1 cellular context compared by ENCODE assay signal in the genomic region with DNA sequence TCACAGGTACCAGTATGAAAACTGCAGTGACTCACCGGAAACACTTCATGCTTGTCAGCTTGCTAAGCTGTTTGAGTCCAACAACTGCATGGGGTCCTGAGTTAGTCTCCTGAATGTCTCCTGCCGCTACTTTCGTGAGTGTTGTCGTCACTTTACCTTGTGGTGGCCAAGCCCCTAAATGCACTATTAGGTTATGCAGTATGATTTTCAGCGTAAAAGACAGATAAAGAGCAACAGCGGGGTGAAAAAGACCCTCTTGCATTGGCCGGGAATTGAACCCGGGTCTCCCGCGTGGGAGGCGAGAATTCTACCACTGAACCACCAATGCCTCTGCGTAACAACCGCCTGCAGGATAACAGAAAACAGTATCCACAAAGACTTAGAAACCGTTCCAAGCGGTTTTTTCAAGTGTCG.
TF ChIP-seq lines count a peak whose summit lies in the region.
"Not testable (repeated sequence)": the region's sequence is repeated elsewhere in the genome, so short reads cannot be mapped to it uniquely, and the experiment has no call there.

No MANE protein-coding gene starts in this region.

TF ChIP-seq in HepG2, 621 proteins besides CTCF, POLR2A, EP300 and RAD21 (continued from another document and continues in another):
- TF ChIP-seq, protein P1, sequence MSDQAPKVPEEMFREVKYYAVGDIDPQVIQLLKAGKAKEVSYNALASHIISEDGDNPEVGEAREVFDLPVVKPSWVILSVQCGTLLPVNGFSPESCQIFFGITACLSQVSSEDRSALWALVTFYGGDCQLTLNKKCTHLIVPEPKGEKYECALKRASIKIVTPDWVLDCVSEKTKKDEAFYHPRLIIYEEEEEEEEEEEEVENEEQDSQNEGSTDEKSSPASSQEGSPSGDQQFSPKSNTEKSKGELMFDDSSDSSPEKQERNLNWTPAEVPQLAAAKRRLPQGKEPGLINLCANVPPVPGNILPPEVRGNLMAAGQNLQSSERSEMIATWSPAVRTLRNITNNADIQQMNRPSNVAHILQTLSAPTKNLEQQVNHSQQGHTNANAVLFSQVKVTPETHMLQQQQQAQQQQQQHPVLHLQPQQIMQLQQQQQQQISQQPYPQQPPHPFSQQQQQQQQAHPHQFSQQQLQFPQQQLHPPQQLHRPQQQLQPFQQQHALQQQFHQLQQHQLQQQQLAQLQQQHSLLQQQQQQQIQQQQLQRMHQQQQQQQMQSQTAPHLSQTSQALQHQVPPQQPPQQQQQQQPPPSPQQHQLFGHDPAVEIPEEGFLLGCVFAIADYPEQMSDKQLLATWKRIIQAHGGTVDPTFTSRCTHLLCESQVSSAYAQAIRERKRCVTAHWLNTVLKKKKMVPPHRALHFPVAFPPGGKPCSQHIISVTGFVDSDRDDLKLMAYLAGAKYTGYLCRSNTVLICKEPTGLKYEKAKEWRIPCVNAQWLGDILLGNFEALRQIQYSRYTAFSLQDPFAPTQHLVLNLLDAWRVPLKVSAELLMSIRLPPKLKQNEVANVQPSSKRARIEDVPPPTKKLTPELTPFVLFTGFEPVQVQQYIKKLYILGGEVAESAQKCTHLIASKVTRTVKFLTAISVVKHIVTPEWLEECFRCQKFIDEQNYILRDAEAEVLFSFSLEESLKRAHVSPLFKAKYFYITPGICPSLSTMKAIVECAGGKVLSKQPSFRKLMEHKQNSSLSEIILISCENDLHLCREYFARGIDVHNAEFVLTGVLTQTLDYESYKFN (CRISPR knock-in tag; conservative IDR thresholded peaks at IDR 0.05) = 0 out of 2 replicates have a peak, but pooled peaks have one; percentile 18
- TF ChIP-seq, protein P2, sequence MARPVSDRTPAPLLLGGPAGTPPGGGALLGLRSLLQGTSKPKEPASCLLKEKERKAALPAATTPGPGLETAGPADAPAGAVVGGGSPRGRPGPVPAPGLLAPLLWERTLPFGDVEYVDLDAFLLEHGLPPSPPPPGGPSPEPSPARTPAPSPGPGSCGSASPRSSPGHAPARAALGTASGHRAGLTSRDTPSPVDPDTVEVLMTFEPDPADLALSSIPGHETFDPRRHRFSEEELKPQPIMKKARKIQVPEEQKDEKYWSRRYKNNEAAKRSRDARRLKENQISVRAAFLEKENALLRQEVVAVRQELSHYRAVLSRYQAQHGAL (CRISPR knock-in tag; IDR thresholded peaks at IDR 0.05; ENCODE audit: not compliant biosample characterization) = peak; percentile 48
- TF ChIP-seq ZNF644 (CRISPR knock-in tag; IDR thresholded peaks at IDR 0.05; ENCODE audit: low read depth) (0 out of 2 replicates have a peak, but pooled peaks have one; percentile 25), YEATS4 (CRISPR knock-in tag; IDR thresholded peaks at IDR 0.05; ENCODE audit: borderline replicate concordance) (peak; percentile 47; the same call in 1 of the 2 replicates), TGIF2 (CRISPR knock-in tag; IDR thresholded peaks at IDR 0.05) (0 out of 2 replicates have a peak, but pooled peaks have one; percentile 30), IRF2 (CRISPR knock-in tag; IDR thresholded peaks at IDR 0.05) (peak; percentile 61; the same call in 1 of the 2 replicates), GABPA (CRISPR knock-in tag; IDR thresholded peaks at IDR 0.05; ENCODE audit: low read depth) (peak; percentile 43), RCOR2 (CRISPR knock-in tag; IDR thresholded peaks at IDR 0.05) (peak; percentile 54; the same call in 1 of the 2 replicates), TARDBP (CRISPR knock-in tag; IDR thresholded peaks at IDR 0.05) (peak; percentile 43; the same call in 1 of the 2 replicates), ZFP36 (IDR thresholded peaks at IDR 0.05; ENCODE audit: borderline replicate concordance, low read depth, low read length, partially characterized antibody) (peak; percentile 16), PRDM10 (CRISPR knock-in tag; IDR thresholded peaks at IDR 0.05; ENCODE audit: low read depth) (peak; percentile 26; the same call in 1 of the 2 replicates), GATAD2A (CRISPR knock-in tag; IDR thresholded peaks at IDR 0.05) (peak; percentile 88), ZNF629 (CRISPR knock-in tag; conservative IDR thresholded peaks at IDR 0.05) (peak; percentile 60; the same call in 1 of the 2 replicates), YEATS2 (CRISPR knock-in tag; IDR thresholded peaks at IDR 0.05; ENCODE audit: borderline replicate concordance) (peak; percentile 62; the same call in 1 of the 2 replicates), BCL6 (CRISPR knock-in tag; IDR thresholded peaks at IDR 0.05) (peak; percentile 26; the same call in 1 of the 2 replicates), ZFP36L1 (CRISPR knock-in tag; IDR thresholded peaks at IDR 0.05) (0 out of 2 replicates have a peak, but pooled peaks have one; percentile 32), ZNF160 (CRISPR knock-in tag; IDR thresholded peaks at IDR 0.05) (0 out of 2 replicates have a peak, but pooled peaks have one; percentile 27), ISL2 (CRISPR knock-in tag; IDR thresholded peaks at IDR 0.05) (peak; percentile 64; the same call in 1 of the 2 replicates), RFXANK (CRISPR knock-in tag; IDR thresholded peaks at IDR 0.05) (0 out of 2 replicates have a peak, but pooled peaks have one; percentile 67), HBP1 (CRISPR knock-in tag; IDR thresholded peaks at IDR 0.05; ENCODE audit: low read depth) (peak; percentile 54; the same call in 1 of the 2 replicates), ZEB1 (IDR thresholded peaks at IDR 0.05; ENCODE audit: insufficient replicate concordance, low read depth) (peak; percentile 36), ELF1 (CRISPR knock-in tag; IDR thresholded peaks at IDR 0.05) (peak; percentile 38; the same call in 1 of the 2 replicates), ZNF205 (CRISPR knock-in tag; IDR thresholded peaks at IDR 0.05) (peak; percentile 88), KDM1A (CRISPR knock-in tag; IDR thresholded peaks at IDR 0.05) (peak; percentile 79), TP53 (CRISPR knock-in tag; conservative IDR thresholded peaks at IDR 0.05) (0 out of 2 replicates have a peak, but pooled peaks have one; percentile 59), CEBPG (CRISPR knock-in tag; IDR thresholded peaks at IDR 0.05) (peak; percentile 58; the same call in 1 of the 2 replicates), SKI (IDR thresholded peaks at IDR 0.05; ENCODE audit: partially characterized antibody) (peak; percentile 28), ZSCAN9 (CRISPR knock-in tag; IDR thresholded peaks at IDR 0.05; ENCODE audit: borderline replicate concordance) (peak; percentile 61; the same call in 1 of the 2 replicates), TOE1 (CRISPR knock-in tag; IDR thresholded peaks at IDR 0.05) (peak; percentile 78), MIER2 (CRISPR knock-in tag; IDR thresholded peaks at IDR 0.05) (0 out of 2 replicates have a peak, but pooled peaks have one; percentile 65), ARHGAP35 (CRISPR knock-in tag; IDR thresholded peaks at IDR 0.05; ENCODE audit: borderline replicate concordance) (peak; percentile 30; the same call in 1 of the 2 replicates)
- TF ChIP-seq, protein P3, sequence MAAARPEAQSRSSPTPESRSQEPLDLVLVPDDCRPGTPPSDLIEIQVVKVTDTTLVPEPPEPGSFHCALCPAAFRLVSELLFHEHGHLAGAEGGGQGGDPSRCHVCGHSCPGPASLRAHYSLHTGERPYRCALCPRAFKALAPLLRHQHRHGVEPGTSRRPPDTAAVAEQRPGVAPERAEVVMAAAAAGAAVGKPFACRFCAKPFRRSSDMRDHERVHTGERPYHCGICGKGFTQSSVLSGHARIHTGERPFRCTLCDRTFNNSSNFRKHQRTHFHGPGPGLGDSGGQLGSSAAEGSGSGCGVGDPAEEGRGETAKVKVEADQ (CRISPR knock-in tag; IDR thresholded peaks at IDR 0.05; ENCODE audit: borderline replicate concordance) = 0 out of 2 replicates have a peak, but pooled peaks have one; percentile 67
- TF ChIP-seq, protein P4, sequence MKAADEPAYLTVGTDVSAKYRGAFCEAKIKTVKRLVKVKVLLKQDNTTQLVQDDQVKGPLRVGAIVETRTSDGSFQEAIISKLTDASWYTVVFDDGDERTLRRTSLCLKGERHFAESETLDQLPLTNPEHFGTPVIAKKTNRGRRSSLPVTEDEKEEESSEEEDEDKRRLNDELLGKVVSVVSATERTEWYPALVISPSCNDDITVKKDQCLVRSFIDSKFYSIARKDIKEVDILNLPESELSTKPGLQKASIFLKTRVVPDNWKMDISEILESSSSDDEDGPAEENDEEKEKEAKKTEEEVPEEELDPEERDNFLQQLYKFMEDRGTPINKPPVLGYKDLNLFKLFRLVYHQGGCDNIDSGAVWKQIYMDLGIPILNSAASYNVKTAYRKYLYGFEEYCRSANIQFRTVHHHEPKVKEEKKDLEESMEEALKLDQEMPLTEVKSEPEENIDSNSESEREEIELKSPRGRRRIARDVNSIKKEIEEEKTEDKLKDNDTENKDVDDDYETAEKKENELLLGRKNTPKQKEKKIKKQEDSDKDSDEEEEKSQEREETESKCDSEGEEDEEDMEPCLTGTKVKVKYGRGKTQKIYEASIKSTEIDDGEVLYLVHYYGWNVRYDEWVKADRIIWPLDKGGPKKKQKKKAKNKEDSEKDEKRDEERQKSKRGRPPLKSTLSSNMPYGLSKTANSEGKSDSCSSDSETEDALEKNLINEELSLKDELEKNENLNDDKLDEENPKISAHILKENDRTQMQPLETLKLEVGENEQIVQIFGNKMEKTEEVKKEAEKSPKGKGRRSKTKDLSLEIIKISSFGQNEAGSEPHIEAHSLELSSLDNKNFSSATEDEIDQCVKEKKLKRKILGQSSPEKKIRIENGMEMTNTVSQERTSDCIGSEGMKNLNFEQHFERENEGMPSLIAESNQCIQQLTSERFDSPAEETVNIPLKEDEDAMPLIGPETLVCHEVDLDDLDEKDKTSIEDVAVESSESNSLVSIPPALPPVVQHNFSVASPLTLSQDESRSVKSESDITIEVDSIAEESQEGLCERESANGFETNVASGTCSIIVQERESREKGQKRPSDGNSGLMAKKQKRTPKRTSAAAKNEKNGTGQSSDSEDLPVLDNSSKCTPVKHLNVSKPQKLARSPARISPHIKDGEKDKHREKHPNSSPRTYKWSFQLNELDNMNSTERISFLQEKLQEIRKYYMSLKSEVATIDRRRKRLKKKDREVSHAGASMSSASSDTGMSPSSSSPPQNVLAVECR (CRISPR knock-in tag; IDR thresholded peaks at IDR 0.05; ENCODE audit: borderline replicate concordance) = peak; percentile 27; the same call in 1 of the 2 replicates
- TF ChIP-seq GABPA (IDR thresholded peaks at IDR 0.05; ENCODE audit: low read depth, low read length) = not testable (repeated sequence)
- TF ChIP-seq, protein P5, sequence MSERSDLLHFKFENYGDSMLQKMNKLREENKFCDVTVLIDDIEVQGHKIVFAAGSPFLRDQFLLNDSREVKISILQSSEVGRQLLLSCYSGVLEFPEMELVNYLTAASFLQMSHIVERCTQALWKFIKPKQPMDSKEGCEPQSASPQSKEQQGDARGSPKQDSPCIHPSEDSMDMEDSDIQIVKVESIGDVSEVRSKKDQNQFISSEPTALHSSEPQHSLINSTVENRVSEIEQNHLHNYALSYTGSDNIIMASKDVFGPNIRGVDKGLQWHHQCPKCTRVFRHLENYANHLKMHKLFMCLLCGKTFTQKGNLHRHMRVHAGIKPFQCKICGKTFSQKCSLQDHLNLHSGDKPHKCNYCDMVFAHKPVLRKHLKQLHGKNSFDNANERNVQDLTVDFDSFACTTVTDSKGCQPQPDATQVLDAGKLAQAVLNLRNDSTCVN (CRISPR knock-in tag; IDR thresholded peaks at IDR 0.05; ENCODE audit: borderline replicate concordance) = peak; percentile 72; the same call in 1 of the 2 replicates
- TF ChIP-seq, protein P6, sequence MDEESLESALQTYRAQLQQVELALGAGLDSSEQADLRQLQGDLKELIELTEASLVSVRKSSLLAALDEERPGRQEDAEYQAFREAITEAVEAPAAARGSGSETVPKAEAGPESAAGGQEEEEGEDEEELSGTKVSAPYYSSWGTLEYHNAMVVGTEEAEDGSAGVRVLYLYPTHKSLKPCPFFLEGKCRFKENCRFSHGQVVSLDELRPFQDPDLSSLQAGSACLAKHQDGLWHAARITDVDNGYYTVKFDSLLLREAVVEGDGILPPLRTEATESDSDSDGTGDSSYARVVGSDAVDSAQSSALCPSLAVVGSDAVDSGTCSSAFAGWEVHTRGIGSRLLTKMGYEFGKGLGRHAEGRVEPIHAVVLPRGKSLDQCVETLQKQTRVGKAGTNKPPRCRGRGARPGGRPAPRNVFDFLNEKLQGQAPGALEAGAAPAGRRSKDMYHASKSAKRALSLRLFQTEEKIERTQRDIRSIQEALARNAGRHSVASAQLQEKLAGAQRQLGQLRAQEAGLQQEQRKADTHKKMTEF (CRISPR knock-in tag; IDR thresholded peaks at IDR 0.05) = peak; percentile 83
- TF ChIP-seq, protein P7, sequence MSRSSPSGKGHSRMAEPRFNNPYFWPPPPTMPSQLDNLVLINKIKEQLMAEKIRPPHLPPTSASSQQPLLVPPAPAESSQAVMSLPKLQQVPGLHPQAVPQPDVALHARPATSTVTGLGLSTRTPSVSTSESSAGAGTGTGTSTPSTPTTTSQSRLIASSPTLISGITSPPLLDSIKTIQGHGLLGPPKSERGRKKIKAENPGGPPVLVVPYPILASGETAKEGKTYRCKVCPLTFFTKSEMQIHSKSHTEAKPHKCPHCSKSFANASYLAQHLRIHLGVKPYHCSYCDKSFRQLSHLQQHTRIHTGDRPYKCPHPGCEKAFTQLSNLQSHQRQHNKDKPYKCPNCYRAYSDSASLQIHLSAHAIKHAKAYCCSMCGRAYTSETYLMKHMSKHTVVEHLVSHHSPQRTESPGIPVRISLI (CRISPR knock-in tag; IDR thresholded peaks at IDR 0.05; ENCODE audit: borderline replicate concordance) = peak; percentile 72; the same call in 1 of the 2 replicates
